ENCODE assay signal across 8 cellular contexts in the genomic region with DNA sequence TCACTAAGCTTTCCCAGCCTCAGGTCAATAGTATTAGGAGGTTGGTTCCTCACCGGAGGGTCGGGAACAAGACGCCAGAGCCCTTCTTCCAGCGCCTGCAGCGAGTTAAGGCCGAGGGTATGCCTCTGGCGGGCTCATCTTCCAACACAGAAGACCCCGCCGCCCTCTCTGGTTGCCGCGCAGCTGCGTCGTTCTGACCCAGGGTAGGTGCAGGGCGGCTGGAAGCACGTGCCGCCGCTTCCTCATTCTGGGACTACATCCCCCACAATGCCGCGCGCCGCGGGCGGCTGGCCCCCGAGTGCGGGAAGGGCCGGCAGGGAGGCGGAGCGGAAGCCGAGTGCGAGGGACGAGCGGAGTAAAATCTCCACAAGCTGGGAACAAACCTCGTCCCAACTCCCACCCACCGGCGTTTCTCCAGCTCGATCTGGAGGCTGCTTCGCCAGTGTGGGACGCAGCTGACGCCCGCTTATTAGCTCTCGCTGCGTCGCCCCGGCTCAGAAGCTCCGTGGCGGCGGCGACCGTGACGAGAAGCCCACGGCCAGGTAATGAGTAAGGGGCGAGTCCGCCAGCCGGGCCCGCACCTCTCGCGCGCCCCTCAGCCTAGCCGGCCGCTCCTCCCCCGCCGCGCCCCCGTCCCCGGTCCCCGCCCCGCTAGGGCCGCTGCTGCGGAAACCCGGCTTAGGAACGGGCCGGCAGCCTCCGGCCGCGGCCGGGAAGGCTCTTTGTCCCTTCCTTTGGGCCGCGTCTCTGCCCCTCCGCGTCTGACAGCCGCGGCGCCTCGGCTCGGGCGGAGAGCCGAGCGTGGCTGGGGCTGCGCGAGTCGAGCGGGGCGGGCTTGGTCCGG.
DNase-seq lines count a peak whose midpoint lies in the region; ATAC-seq and TF ChIP-seq lines count a peak whose summit lies in the region.

Gene CCDC126, plus strand, starts transcription at position 319 of the 844 bp plus-strand sequence. CDS start 13,934 bp downstream, outside the sequence.

- ATAC-seq in GM19023 (IDR thresholded peaks at IDR 0.05; ENCODE audit: unreplicated experiment) (peak; percentile 91), HG03196 (IDR thresholded peaks at IDR 0.05; ENCODE audit: unreplicated experiment) (peak; percentile 84)

- no peak for TF ChIP-seq CTCF in AG09319 (IDR thresholded peaks at IDR 0.05; ENCODE audit: low read depth, low read length)
- no peak for TF ChIP-seq CTCF in choroid plexus epithelial cell (conservative IDR thresholded peaks at IDR 0.05; ENCODE audit: low read depth, low read length)

- H3K4me3 ChIP-seq in choroid plexus epithelial cell (ENCODE audit: low read depth, low read length), result peak within 1 kb of the TSS; percentile 80

- DNase-seq in AG09319 (ENCODE audit: extremely low read depth, low read depth) (peak; percentile 56), NCI-H226 (peak; percentile 97), choroid plexus epithelial cell (ENCODE audit: low read depth) (peak; percentile 91), kidney tubule cell (ENCODE audit: low spot score) (peak; percentile 91)
- DNase-seq in activated CD4-positive, alpha-beta T cell treated with anti-CD3 and anti-CD28 coated beads for 1 hour, result peak; percentile 70
- peak; percentile 39 to 73 for DNase-seq in stimulated activated CD4-positive, alpha-beta T cell treated with anti-CD3 and anti-CD28 coated beads, Interleukin-1b, Interleukin-23, amount 100 ng/mL, for 1 hour (ENCODE audit: low read depth in 2 of 2)

Comparison
In these comparisons a context has a peak if more than half of its experiments do, and no peak if none do; other contexts are left out.
1. Peak in every context shown above with its lines: DNase-seq, ATAC-seq and H3K4me3 ChIP-seq.